ENCODE assay signal across 9 cellular contexts in the genomic region with DNA sequence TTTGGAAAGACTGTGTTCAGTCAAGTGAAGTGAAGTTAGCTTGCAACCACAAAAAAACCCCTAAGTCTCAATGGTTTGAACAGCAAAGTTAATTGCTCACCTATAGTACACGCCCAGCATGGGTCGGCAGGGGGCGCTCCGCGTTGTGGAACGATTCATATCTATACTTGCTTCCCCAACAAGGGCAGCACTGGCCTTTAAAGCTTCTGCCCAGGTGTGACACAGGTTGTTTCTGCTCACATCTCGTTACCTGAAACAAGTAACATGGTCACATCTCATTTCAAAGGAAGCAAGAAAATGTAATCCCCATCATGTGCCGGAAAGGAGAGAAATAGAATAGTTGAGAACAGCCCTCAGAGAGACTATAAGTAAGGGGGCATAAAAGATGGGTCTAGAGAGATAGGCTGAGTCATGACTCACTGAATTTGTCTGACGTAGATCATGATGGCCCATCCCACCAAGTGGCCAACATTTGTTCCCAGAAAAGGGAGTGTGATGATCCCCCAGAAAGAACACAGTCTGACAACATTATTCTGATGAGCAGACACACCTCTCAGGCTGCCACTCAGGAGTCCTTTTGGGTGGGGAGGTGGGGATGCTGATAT. TPM values are rescaled to one million over a fixed set of nuclear protein-coding genes. Genes with fewer than 3 reads are reported as not detected.
A peak's percentile ranks its signal among the peaks of the same experiment; 100 is the strongest.
DNase-seq lines count a peak whose midpoint lies in the region; ATAC-seq and TF ChIP-seq lines count a peak whose summit lies in the region.
"Had no signal": no experiment of that assay in that cellular context is flagged by ENCODE, and none has a peak within 500 bp of the region (broad histone marks: within the 10 kb centered on the region; RNA-seq: fewer than 3 reads in every experiment).

No MANE protein-coding gene starts in this region.

- TF ChIP-seq CTCF in esophagus muscularis mucosa (IDR thresholded peaks at IDR 0.05): peak; percentile 65 to 82 (median 69)

- no peaks in the 10 kb centered on the region for H3K9me3 ChIP-seq in esophagus muscularis mucosa

- H3K4me3 ChIP-seq in esophagus muscularis mucosa: no peak overlapping the region

- no peak overlapping the region for H3K27ac ChIP-seq in esophagus muscularis mucosa (replicated peaks in 1 of 4)

- no peaks in the 10 kb centered on the region for H3K9me3 Mint-ChIP-seq in natural killer cell treated with Interleukin-12 subunit alpha and Interleukin-12 subunit beta and Interleukin-15 and Interleukin-18, amount 100 ng/mL, for 72 hours

- DNase-seq in DMS53 (lab: John Stamatoyannopoulos, UW) (peak; percentile 91), HT1080 (ENCODE audit: low read depth) (peak; percentile 33), OCI-M1 (lab: John Stamatoyannopoulos, UW) (peak; percentile 84), activated T-cell treated with anti-CD3 and anti-CD28 coated beads for 24 hours (ENCODE audit: low read depth) (peak; percentile 73), esophagus muscularis mucosa (ENCODE audit: extremely low spot score) (no peak)
- DNase-seq in natural killer cell treated with Interleukin-12 subunit alpha and Interleukin-12 subunit beta and Interleukin-15 and Interleukin-18, amount 100 ng/mL, for 72 hours (ENCODE audit: low spot score): peak; percentile 86
- peak; percentile 78 for DNase-seq in stimulated activated naive CD4-positive, alpha-beta T cell treated with Interleukin-2 at 50 U/mL for 16 hours (lab: John Stamatoyannopoulos, UW)

- H3K27ac Mint-ChIP-seq in natural killer cell treated with Interleukin-12 subunit alpha and Interleukin-12 subunit beta and Interleukin-15 and Interleukin-18, amount 100 ng/mL, for 72 hours: no peak overlapping the region

- H3K27me3 ChIP-seq in esophagus muscularis mucosa: peaks cover 0 to 75% (median 0%) of the 10 kb centered on the region in 4 donors

- TF ChIP-seq EP300 in esophagus muscularis mucosa (IDR thresholded peaks at IDR 0.05): no peak

- 17% methylated on average over 9 of the region's 9 CpGs for whole genome bisulfite sequencing in esophagus muscularis mucosa

- no peak for TF ChIP-seq POLR2A in esophagus muscularis mucosa (IDR thresholded peaks at IDR 0.05; ENCODE audit: low read depth)

- H3K4me1 ChIP-seq in esophagus muscularis mucosa: peaks cover 0 to 9% (median 8%) of the 10 kb centered on the region in 4 donors

- no peak overlapping the region for H3K4me3 Mint-ChIP-seq in natural killer cell treated with Interleukin-12 subunit alpha and Interleukin-12 subunit beta and Interleukin-15 and Interleukin-18, amount 100 ng/mL, for 72 hours

- H3K36me3 Mint-ChIP-seq in natural killer cell treated with Interleukin-12 subunit alpha and Interleukin-12 subunit beta and Interleukin-15 and Interleukin-18, amount 100 ng/mL, for 72 hours: no peaks in the 10 kb centered on the region

- peaks cover 5 to 12% of the 10 kb centered on the region in 2 donors for H3K4me1 Mint-ChIP-seq in natural killer cell treated with Interleukin-12 subunit alpha and Interleukin-12 subunit beta and Interleukin-15 and Interleukin-18, amount 100 ng/mL, for 72 hours (ENCODE audit: low read depth in 2 of 2)

- intact Hi-C loops in esophagus muscularis mucosa (cut with DNase I): loop anchor here (5.0 to 10.0 kb wide), 5 partner anchors 130 to 350 kb away; a partner anchor contains a TSS

- H3K27me3 Mint-ChIP-seq in natural killer cell treated with Interleukin-12 subunit alpha and Interleukin-12 subunit beta and Interleukin-15 and Interleukin-18, amount 100 ng/mL, for 72 hours: peaks cover 0 to 18% of the 10 kb centered on the region in 2 donors

- ATAC-seq in natural killer cell treated with Interleukin-12 subunit alpha and Interleukin-12 subunit beta and Interleukin-15 and Interleukin-18, amount 100 ng/mL, for 72 hours: peak; percentile 72 to 76
- no peak for ATAC-seq in GM19324 (IDR thresholded peaks at IDR 0.05; ENCODE audit: low FRiP score, unreplicated experiment)

- no peaks in the 10 kb centered on the region for H3K36me3 ChIP-seq in esophagus muscularis mucosa

RNA-seq across cellular contexts. Expression of a gene that starts 29.0 kb away (rescaled TPM):
- total RNA-seq in HT1080 (2014; rRNA removed; shearing (Covaris generic)): 0.34 TPM in 1 of 2 replicates, not detected in the other
- polyA plus RNA-seq in HT1080 (2015; cell fraction: cytosol; rRNA removed): not detected in 2 replicates
- not detected in 2 replicates for polyA plus RNA-seq in HT1080 (2015; cell fraction: nucleus; rRNA removed)
- under 1 TPM in 1 of 4 donors, not detected in 3; 0.63 TPM for total RNA-seq in esophagus muscularis mucosa
- total RNA-seq in natural killer cell treated with Interleukin-12 subunit alpha and Interleukin-12 subunit beta and Interleukin-15 and Interleukin-18, amount 100 ng/mL, for 72 hours: not detected
- total RNA-seq: activated CD8-positive, alpha-beta memory T cell treated with anti-CD3 and anti-CD28 coated beads for 36 hours had no signal

RNA-seq across cellular contexts. Expression of a gene that starts 47.7 kb away (rescaled TPM):
- not detected in 2 replicates for total RNA-seq in HT1080 (2014; rRNA removed; shearing (Covaris generic))
- not detected in 2 replicates for polyA plus RNA-seq in HT1080 (2015; cell fraction: cytosol; rRNA removed)
- not detected in 2 replicates for polyA plus RNA-seq in HT1080 (2015; cell fraction: nucleus; rRNA removed)
- total RNA-seq in esophagus muscularis mucosa: not detected
- total RNA-seq in natural killer cell treated with Interleukin-12 subunit alpha and Interleukin-12 subunit beta and Interleukin-15 and Interleukin-18, amount 100 ng/mL, for 72 hours: not detected
- total RNA-seq: activated CD8-positive, alpha-beta memory T cell treated with anti-CD3 and anti-CD28 coated beads for 36 hours had no signal
